Comparison of ENCODE assay signal across 8 cellular contexts in genomic region chr1:178192686-178193085, GRCh38.
DNase-seq lines count a peak whose midpoint lies in the region; ATAC-seq and TF ChIP-seq lines count a peak whose summit lies in the region.

No MANE protein-coding gene starts in this region.

- H3K27ac Mint-ChIP-seq in CD4-positive, alpha-beta T cell, result no peak overlapping the region

- H3K36me3 Mint-ChIP-seq in CD4-positive, alpha-beta T cell (ENCODE audit: low read depth), result no peaks in the 10 kb centered on the region

- CTCF ChIA-PET in CD4-positive, alpha-beta T cell (lab: Charles Lee), result no interaction called here

- intact Hi-C loops in CD4-positive, alpha-beta T cell (cut with DNase I, micrococcal nuclease), result no loop called here

- no peaks in the 10 kb centered on the region for H3K27me3 ChIP-seq in CD4-positive, alpha-beta T cell (ENCODE audit: control insufficient read depth, insufficient read depth, low read length)

- no peak overlapping the region for H3K4me3 Mint-ChIP-seq in CD4-positive, alpha-beta T cell

- H3K4me3 ChIP-seq in HFF-Myc (replicated peaks; ENCODE audit: low read depth, low read length), result no peak overlapping the region
- peak overlapping the region; percentile 34; the same call in 1 of the 2 replicates for H3K4me3 ChIP-seq in SK-N-MC
- H3K4me3 ChIP-seq in fibroblast of pulmonary artery (replicated peaks; ENCODE audit: low read depth, low read length), result peak overlapping the region; percentile 30

- H3K36me3 ChIP-seq in SK-N-MC (ENCODE audit: insufficient read depth, low read length), result no peaks in the 10 kb centered on the region

- peak; percentile 5 for DNase-seq in HFF-Myc (ENCODE audit: extremely low read depth, low read depth)
- no peak for DNase-seq in SK-N-MC (ENCODE audit: low read depth, low spot score)
- DNase-seq in fibroblast of pulmonary artery (ENCODE audit: low read depth), result peak; percentile 91
- DNase-seq in renal cortical epithelial cell (ENCODE audit: low read depth), result peak; percentile 81
- DNase-seq in CD4-positive, alpha-beta T cell, result no peak
- no peak for DNase-seq in activated CD8-positive, alpha-beta memory T cell treated with anti-CD3 and anti-CD28 coated beads, Interleukin-2, amount 50 U/mL, for 4 hours
- DNase-seq in SW480 (ENCODE audit: low spot score), result no peak

- H3K9ac ChIP-seq in SK-N-MC (ENCODE audit: insufficient read length), result peak overlapping the region; percentile 19

- no peaks in the 10 kb centered on the region for H3K9me3 ChIP-seq in SK-N-MC (ENCODE audit: low read depth, low read length)
- H3K9me3 ChIP-seq in CD4-positive, alpha-beta T cell (ENCODE audit: control insufficient read depth, low read length), result no peaks in the 10 kb centered on the region

- H3K4me1 Mint-ChIP-seq in CD4-positive, alpha-beta T cell (ENCODE audit: low read depth), result no peaks in the 10 kb centered on the region

- no peaks in the 10 kb centered on the region for H3K9me3 Mint-ChIP-seq in CD4-positive, alpha-beta T cell

- H3K27ac ChIP-seq in SK-N-MC, result peak overlapping the region; percentile 56; the same call in 1 of the 2 replicates
- no peak overlapping the region for H3K27ac ChIP-seq in CD4-positive, alpha-beta T cell (ENCODE audit: low read depth, low read length)

- no peak for TF ChIP-seq CTCF in HFF-Myc (IDR thresholded peaks at IDR 0.05; ENCODE audit: low read depth, low read length, missing control alignments)
- TF ChIP-seq CTCF in fibroblast of pulmonary artery (IDR thresholded peaks at IDR 0.05; ENCODE audit: low read length, missing control alignments), result no peak
- TF ChIP-seq CTCF in CD4-positive, alpha-beta T cell (IDR thresholded peaks at IDR 0.05), result no peak

- POLR2A ChIA-PET in CD4-positive, alpha-beta T cell (lab: Charles Lee), result no interaction called here

- no peak for ATAC-seq in CD4-positive, alpha-beta T cell (ENCODE audit: poor library complexity)
- ATAC-seq in GM19467 (IDR thresholded peaks at IDR 0.05; ENCODE audit: unreplicated experiment), result no peak

- H3K27me3 Mint-ChIP-seq in CD4-positive, alpha-beta T cell, result no peaks in the 10 kb centered on the region

Comparison
In these comparisons a context has a peak if more than half of its experiments do, and no peak if none do; other contexts are left out.
1. DNase-seq: peak in HFF-Myc (single experiment), fibroblast of pulmonary artery (single experiment) and renal cortical epithelial cell (single experiment); none in SK-N-MC (single experiment), CD4-positive, alpha-beta T cell (0 of 10), activated CD8-positive, alpha-beta memory T cell treated with anti-CD3 and anti-CD28 coated beads, Interleukin-2, amount 50 U/mL, for 4 hours (single experiment) and SW480 (single experiment).